In genomic region chr12:59067068-59067467, GRCh38 we compare ENCODE assay signal across 10 cellular contexts.
DNase-seq lines count a peak whose midpoint lies in the region; ATAC-seq and TF ChIP-seq lines count a peak whose summit lies in the region.
"Had no signal": no experiment of that assay in that cellular context is flagged by ENCODE, and none has a peak within 500 bp of the region (broad histone marks: within the 10 kb centered on the region; RNA-seq: fewer than 3 reads in every experiment).

No MANE protein-coding gene starts in this region.

- peak overlapping the region; percentile 92 for H3K27ac Mint-ChIP-seq in neural crest cell (ENCODE audit: unreplicated experiment)
- H3K27ac Mint-ChIP-seq: T-helper 1 cell treated with Interleukin-12 subunit alpha and Interleukin-12 subunit beta and Interleukin-4 antibody, amounts not matched to agents 30 μg/mL and 1 μg/mL, for 36 hours had no signal

- peak overlapping the region; percentile 40 for H3K4me3 Mint-ChIP-seq in neural crest cell
- H3K4me3 Mint-ChIP-seq: T-helper 1 cell treated with Interleukin-12 subunit alpha and Interleukin-12 subunit beta and Interleukin-4 antibody, amounts not matched to agents 30 μg/mL and 1 μg/mL, for 36 hours had no signal

- DNase-seq in GM13977 (ENCODE audit: low spot score): peak; percentile 23
- peak in 2 of 3 experiments; percentile 57 to 90 for DNase-seq in NCI-H1417 (lab: John Stamatoyannopoulos, UW)
- DNase-seq in dermis blood vessel endothelial cell: peak; percentile 64
- no peak for DNase-seq in neural crest cell (ENCODE audit: low read depth, low spot score)
- no peak for DNase-seq in HuH-7.5 (ENCODE audit: low spot score)
- DNase-seq in NCI-H2107 treated with DMSO at 0.1 percent for 48 hours (lab: John Stamatoyannopoulos, UW; ENCODE audit: unreplicated experiment): no peak
- no peak for DNase-seq in NCI-H1436 (lab: John Stamatoyannopoulos, UW)
- DNase-seq: activated naive CD4-positive, alpha-beta T cell had no signal

- no peaks in the 10 kb centered on the region for H3K27me3 Mint-ChIP-seq in neural crest cell (ENCODE audit: low read depth)

- TF ChIP-seq CTCF in GM13977 (IDR thresholded peaks at IDR 0.05; ENCODE audit: extremely low read depth, insufficient read depth, missing control alignments) (no peak), neural crest cell (conservative IDR thresholded peaks at IDR 0.05) (no peak)

- H3K36me3 Mint-ChIP-seq in neural crest cell (ENCODE audit: low read depth): no peaks in the 10 kb centered on the region

- in situ Hi-C loops in GM13977 (cut with MboI; ENCODE audit: low pct_unique_long_range_greater_than_20kb, low sequenced_read_pairs, unreplicated experiment): no loop called here

- peaks cover 35% of the 10 kb centered on the region for H3K4me1 Mint-ChIP-seq in neural crest cell

- no peaks in the 10 kb centered on the region for H3K9me3 Mint-ChIP-seq in neural crest cell
- H3K9me3 Mint-ChIP-seq: T-helper 1 cell treated with Interleukin-12 subunit alpha and Interleukin-12 subunit beta and Interleukin-4 antibody, amounts not matched to agents 30 μg/mL and 1 μg/mL, for 36 hours had no signal

- ATAC-seq in GM18909 (IDR thresholded peaks at IDR 0.05; ENCODE audit: poor library complexity, unreplicated experiment): no peak

Comparison
In these comparisons a context has a peak if more than half of its experiments do, and no peak if none do; other contexts are left out.
1. DNase-seq: peak in GM13977 (single experiment), NCI-H1417 (2 of 3) and dermis blood vessel endothelial cell (single experiment); none in neural crest cell (single experiment), HuH-7.5 (single experiment), NCI-H2107 treated with DMSO at 0.1 percent for 48 hours (single experiment) and NCI-H1436 (single experiment).